ENCODE assay signal across 8 cellular contexts in genomic region chr6:75210885-75211739, GRCh38.
DNase-seq lines count a peak whose midpoint lies in the region; ATAC-seq and TF ChIP-seq lines count a peak whose summit lies in the region.

No MANE protein-coding gene starts in this region.

- ATAC-seq in HG02763 (IDR thresholded peaks at IDR 0.05; ENCODE audit: unreplicated experiment), result no peak

- TF ChIP-seq CTCF in GM13977 (IDR thresholded peaks at IDR 0.05; ENCODE audit: extremely low read depth, insufficient read depth, missing control alignments), result peak; percentile 77
- TF ChIP-seq CTCF in foreskin fibroblast (IDR thresholded peaks at IDR 0.05; ENCODE audit: low read depth, low read length), result peak; percentile 65

- DNase-seq in Ammon's horn (ENCODE audit: low spot score), result peak; percentile 86
- peak; percentile 52 for DNase-seq in GM13977 (ENCODE audit: low spot score)
- peak; percentile 58 for DNase-seq in NCI-H345 (lab: John Stamatoyannopoulos, UW)
- peak; percentile 35 for DNase-seq in activated CD4-positive, alpha-beta T cell treated with anti-CD3 and anti-CD28 coated beads, Interleukin-2, amount 50 U/mL, for 1 hour
- DNase-seq in foreskin fibroblast, result peak; percentile 54 to 86
- peak; percentile 64 for DNase-seq in putamen (ENCODE audit: low spot score)
- no peak for DNase-seq in COLO829 (ENCODE audit: low spot score)

- no peak overlapping the region for H3K4me3 ChIP-seq in foreskin fibroblast (ENCODE audit: low read depth in 1 of 2, low read length in 2 of 2)

- in situ Hi-C loops in GM13977 (cut with MboI; ENCODE audit: low pct_unique_long_range_greater_than_20kb, low sequenced_read_pairs, unreplicated experiment), result loop anchor here (10.0 to 25.0 kb wide), 3 partner anchors 799 to 1466 kb away; no protein-coding TSS in a partner anchor
